24 cellular contexts compared by ENCODE assay signal in genomic region chr3:56202997-56203396, GRCh38.
"Had no signal": no experiment of that assay in that cellular context is flagged by ENCODE, and none has a peak within 500 bp of the region (broad histone marks: within the 10 kb centered on the region; RNA-seq: fewer than 3 reads in every experiment).

No MANE protein-coding gene starts in this region.

- ATAC-seq: natural killer cell; psoas muscle; right cardiac atrium; right lobe of liver; stimulated activated effector memory CD8-positive, alpha-beta T cell treated with anti-CD3 and anti-CD28 coated beads, Interleukin-12 subunit alpha, Interleukin-12 subunit beta, amount 100 ng/mL, for 72 hours; stimulated activated naive B cell treated with anti-CD40 and anti-IgM and Interleukin-4, amounts not matched to agents 10 μg/mL and 1 μg/mL and 100 μg/mL, for 72 hours; upper lobe of right lung had no signal

- H3K4me3 ChIP-seq: neural progenitor cell, ovary, psoas muscle, right lobe of liver, sigmoid colon, stomach, thoracic aorta, thyroid gland, tibial nerve, upper lobe of right lung, uterus had no signal

- H3K9me3 ChIP-seq: ovary, psoas muscle, right lobe of liver, sigmoid colon, stomach, thoracic aorta, thyroid gland, tibial nerve, upper lobe of right lung, uterus had no signal

- DNase-seq: natural killer cell; occipital lobe; ovary; posterior cingulate gyrus; psoas muscle; right cardiac atrium; right lobe of liver; sigmoid colon; small intestine; stimulated activated CD4-positive, alpha-beta T cell treated with anti-CD3 and anti-CD28 coated beads, Interleukin-15, amount 100 ng/mL, for 24 hours; stimulated activated CD4-positive, alpha-beta T cell treated with anti-CD3 and anti-CD28 coated beads, Interleukin-2, amount 100 ng/mL, for 24 hours; stimulated activated CD4-positive, alpha-beta T cell treated with anti-CD3 and anti-CD28 coated beads, Interleukin-2, amount 100 ng/mL, for 48 hours; stimulated activated CD4-positive, alpha-beta T cell treated with anti-CD3 and anti-CD28 coated beads, Interleukin-4, amount 100 ng/mL, for 24 hours; stimulated activated naive B cell treated with anti-CD40 and anti-IgM and Interleukin-4, amounts not matched to agents 10 μg/mL and 1 μg/mL and 100 μg/mL, for 72 hours; stimulated activated naive CD4-positive, alpha-beta T cell treated with Interleukin-2 at 50 U/mL for 16 hours; stomach; thyroid gland; upper lobe of right lung; uterus had no signal

- H3K27ac ChIP-seq: neural progenitor cell, ovary, parathyroid adenoma, psoas muscle, right lobe of liver, sigmoid colon, stomach, thoracic aorta, thyroid gland, tibial nerve, upper lobe of right lung, uterus had no signal

- H3K27me3 ChIP-seq: neural progenitor cell, ovary, right lobe of liver, sigmoid colon, stomach, thyroid gland, tibial nerve, upper lobe of right lung, uterus had no signal

- H3K4me1 ChIP-seq: neural progenitor cell, psoas muscle, sigmoid colon, stomach, thyroid gland, upper lobe of right lung, uterus had no signal

- H3K36me3 ChIP-seq: neural progenitor cell, ovary, right lobe of liver, sigmoid colon, stomach, thoracic aorta, thyroid gland, tibial nerve, upper lobe of right lung, uterus had no signal
